ENCODE assay signal across 26 cellular contexts in genomic region chr5:131260895-131261294, GRCh38. TPM values are rescaled to one million over a fixed set of nuclear protein-coding genes. Genes with fewer than 3 reads are reported as not detected.
DNase-seq lines count a peak whose midpoint lies in the region; ATAC-seq and TF ChIP-seq lines count a peak whose summit lies in the region.
"Had no signal": no experiment of that assay in that cellular context is flagged by ENCODE, and none has a peak within 500 bp of the region (broad histone marks: within the 10 kb centered on the region; RNA-seq: fewer than 3 reads in every experiment).

No MANE protein-coding gene starts in this region.

- CTCF ChIA-PET in CD4-positive, alpha-beta memory T cell (lab: Charles Lee; ENCODE audit: partially characterized antibody), result interaction anchor here (0.8 to 2.0 kb wide), 4 partner anchors 96 to 123 kb away, joined by 3 to 6 read pairs (median 3); partner anchors contain the start of gene HINT1
- CTCF ChIA-PET in RWPE1 (lab: Yijun Ruan, JAX), result interaction anchor here (0.6 kb wide), 1 partner anchor 11 kb away, joined by 9 read pairs; no protein-coding TSS in a partner anchor

- no peak for TF ChIP-seq POLR2A in gastrocnemius medialis (IDR thresholded peaks at IDR 0.05)

- intact Hi-C loops in CD4-positive, alpha-beta memory T cell (cut with micrococcal nuclease), result loop anchor here (10.0 kb wide), 1 partner anchor 534 kb away; the partner anchor contains the start of gene FNIP1
- intact Hi-C loops in gastrocnemius medialis (cut with DNase I; ENCODE audit: low total_unique reads), result loop anchor here (10.0 kb wide), 1 partner anchor 154 kb away; no protein-coding TSS in a partner anchor
- intact Hi-C loops in natural killer cell (cut with micrococcal nuclease), result no loop called here

- no peak for DNase-seq in CD4-positive, alpha-beta memory T cell
- DNase-seq in RWPE1 (ENCODE audit: low spot score) (no peak), gastrocnemius medialis (no peak), natural killer cell (no peak), Kasumi-1 (lab: John Stamatoyannopoulos, UW) (no peak)
- DNase-seq in central memory CD8-positive, alpha-beta T cell (ENCODE audit: low spot score in 2 of 2), result no peak
- no peak for DNase-seq in stimulated activated CD4-positive, alpha-beta T cell treated with anti-CD3 and anti-CD28 coated beads, Interleukin-2, amount 100 ng/mL, for 24 hours
- DNase-seq: activated CD4-positive, alpha-beta T cell treated with anti-CD3 and anti-CD28 coated beads, Interleukin-2, amount 50 U/mL, for 48 hours; activated naive CD4-positive, alpha-beta T cell treated with anti-CD3 and anti-CD28 coated beads, Interleukin-2, amount 50 U/mL, for 16 hours; activated T-cell treated with anti-CD3 and anti-CD28 coated beads, Interleukin-2, amount 50 U/mL, for 72 hours; brain microvascular endothelial cell; DND-41; hippocampal formation; islet precursor cell; NCI-H146; NCI-H748 treated with DMSO at 0.1 percent for 48 hours; SHP77 treated with DMSO at 0.1 percent for 48 hours; sigmoid colon; stimulated activated CD4-positive, alpha-beta T cell treated with anti-CD3 and anti-CD28 coated beads, Interleukin-1b, Interleukin-23, amount 100 ng/mL, for 48 hours; stimulated activated naive CD4-positive, alpha-beta T cell treated with Interleukin-2 at 50 U/mL for 16 hours; upper lobe of right lung had no signal

- TF ChIP-seq CTCF in RWPE1 (conservative IDR thresholded peaks at IDR 0.05; ENCODE audit: low read depth) (no peak), gastrocnemius medialis (IDR thresholded peaks at IDR 0.05 in 4 of 5, conservative IDR thresholded peaks at IDR 0.05 in 1 of 5) (no peak), natural killer cell (IDR thresholded peaks at IDR 0.05) (no peak)

- peaks cover 72% of the 10 kb centered on the region for H3K4me1 ChIP-seq in CD4-positive, alpha-beta memory T cell (ENCODE audit: insufficient read depth, low read length)
- peaks cover 32 to 38% of the 10 kb centered on the region in 2 donors for H3K4me1 ChIP-seq in gastrocnemius medialis

- POLR2A ChIA-PET in CD4-positive, alpha-beta memory T cell (lab: Charles Lee; ENCODE audit: partially characterized antibody), result interaction anchor here (0.6 to 30.3 kb wide), 8 partner anchors 2 to 136 kb away, joined by 3 to 1078 read pairs (median 45); partner anchors contain the start of genes CDC42SE2 and HINT1
- POLR2A ChIA-PET in RWPE1 (lab: Yijun Ruan, JAX; ENCODE audit: low non-redundant PET), result no interaction called here

- no peak for ATAC-seq in central memory CD8-positive, alpha-beta T cell (replicated peaks; ENCODE audit: extremely low read depth, poor library complexity, severe bottlenecking)
- ATAC-seq in gastrocnemius medialis, result peak; percentile 57 to 60
- ATAC-seq in GM18907 (IDR thresholded peaks at IDR 0.05; ENCODE audit: unreplicated experiment), result no peak
- ATAC-seq in natural killer cell, result no peak
- ATAC-seq: activated T-cell treated with anti-CD3 and anti-CD28 coated beads, Interleukin-2, amount 50 U/mL, for 72 hours; upper lobe of right lung; WTC11 had no signal

- in situ Hi-C loops in gastrocnemius medialis (cut with MboI; ENCODE audit: low sequenced_read_pairs in 4 of 4), result loop anchor here in 1 of 4 donors (5.0 kb wide), 1 partner anchor 94 kb away; the partner anchor contains the start of gene HINT1

- H3K4me3 Mint-ChIP-seq in CD4-positive, alpha-beta memory T cell, result peak overlapping the region in 6 of 8 donors; percentile 37 to 63 (median 52)
- no peak overlapping the region for H3K4me3 Mint-ChIP-seq in central memory CD8-positive, alpha-beta T cell
- no peak overlapping the region for H3K4me3 Mint-ChIP-seq in natural killer cell
- H3K4me3 Mint-ChIP-seq: activated T-cell treated with anti-CD3 and anti-CD28 coated beads, Interleukin-2, amount 50 U/mL, for 72 hours; dendritic cell treated with granulocyte-macrophage colony-stimulating factor and Interleukin-4, amounts not matched to agents 40 ng/mL and 50 ng/mL, for 4 days; T-helper 1 cell treated with Interleukin-12 subunit alpha and Interleukin-12 subunit beta and Interleukin-4 antibody, amounts not matched to agents 30 μg/mL and 1 μg/mL, for 36 hours; WTC11 had no signal

- no peaks in the 10 kb centered on the region for H3K9me3 ChIP-seq in CD4-positive, alpha-beta memory T cell (ENCODE audit: control insufficient read depth in 1 of 2, low read length in 2 of 2)
- no peaks in the 10 kb centered on the region for H3K9me3 ChIP-seq in gastrocnemius medialis
- H3K9me3 ChIP-seq: sigmoid colon, upper lobe of right lung had no signal

- H3K36me3 ChIP-seq in CD4-positive, alpha-beta memory T cell (ENCODE audit: insufficient read depth, low read length), result peaks cover 3% of the 10 kb centered on the region
- no peaks in the 10 kb centered on the region for H3K36me3 ChIP-seq in gastrocnemius medialis
- H3K36me3 ChIP-seq: brain microvascular endothelial cell, sigmoid colon, upper lobe of right lung had no signal

- H3K9me3 Mint-ChIP-seq in CD4-positive, alpha-beta memory T cell, result no peaks in the 10 kb centered on the region
- no peaks in the 10 kb centered on the region for H3K9me3 Mint-ChIP-seq in central memory CD8-positive, alpha-beta T cell
- H3K9me3 Mint-ChIP-seq in natural killer cell, result no peaks in the 10 kb centered on the region
- H3K9me3 Mint-ChIP-seq: activated T-cell treated with anti-CD3 and anti-CD28 coated beads, Interleukin-2, amount 50 U/mL, for 72 hours; dendritic cell treated with granulocyte-macrophage colony-stimulating factor and Interleukin-4, amounts not matched to agents 40 ng/mL and 50 ng/mL, for 4 days; T-helper 1 cell treated with Interleukin-12 subunit alpha and Interleukin-12 subunit beta and Interleukin-4 antibody, amounts not matched to agents 30 μg/mL and 1 μg/mL, for 36 hours; WTC11 had no signal

- H3K27me3 Mint-ChIP-seq in CD4-positive, alpha-beta memory T cell, result no peaks in the 10 kb centered on the region
- no peaks in the 10 kb centered on the region for H3K27me3 Mint-ChIP-seq in central memory CD8-positive, alpha-beta T cell
- H3K27me3 Mint-ChIP-seq in natural killer cell (ENCODE audit: low read depth in 2 of 2), result no peaks in the 10 kb centered on the region
- H3K27me3 Mint-ChIP-seq: dendritic cell treated with granulocyte-macrophage colony-stimulating factor and Interleukin-4, amounts not matched to agents 40 ng/mL and 50 ng/mL, for 4 days had no signal

- H3K27me3 ChIP-seq in CD4-positive, alpha-beta memory T cell (ENCODE audit: insufficient read depth, low read length), result no peaks in the 10 kb centered on the region
- no peaks in the 10 kb centered on the region for H3K27me3 ChIP-seq in gastrocnemius medialis
- H3K27me3 ChIP-seq: brain microvascular endothelial cell, sigmoid colon, upper lobe of right lung had no signal

- peaks cover 43 to 73% (median 59%) of the 10 kb centered on the region in 4 donors for H3K4me1 Mint-ChIP-seq in CD4-positive, alpha-beta memory T cell
- H3K4me1 Mint-ChIP-seq in central memory CD8-positive, alpha-beta T cell, result peaks cover 52% of the 10 kb centered on the region
- H3K4me1 Mint-ChIP-seq in natural killer cell, result peaks cover 51 to 57% of the 10 kb centered on the region in 2 donors

- peak overlapping the region in 6 of 7 donors; percentile 53 to 92 (median 63) for H3K27ac Mint-ChIP-seq in CD4-positive, alpha-beta memory T cell
- H3K27ac Mint-ChIP-seq in central memory CD8-positive, alpha-beta T cell (ENCODE audit: low read depth), result peak overlapping the region; percentile 44
- H3K27ac Mint-ChIP-seq in natural killer cell, result peak overlapping the region in 1 of 2 donors; percentile 89
- H3K27ac Mint-ChIP-seq: activated T-cell treated with anti-CD3 and anti-CD28 coated beads, Interleukin-2, amount 50 U/mL, for 72 hours; dendritic cell treated with granulocyte-macrophage colony-stimulating factor and Interleukin-4, amounts not matched to agents 40 ng/mL and 50 ng/mL, for 4 days; T-helper 1 cell treated with Interleukin-12 subunit alpha and Interleukin-12 subunit beta and Interleukin-4 antibody, amounts not matched to agents 30 μg/mL and 1 μg/mL, for 36 hours; WTC11 had no signal

- no peak overlapping the region for H3K27ac ChIP-seq in CD4-positive, alpha-beta memory T cell (ENCODE audit: low read depth, low read length)
- H3K27ac ChIP-seq in RWPE1, result peak overlapping the region; percentile 40
- H3K27ac ChIP-seq in gastrocnemius medialis, result peak overlapping the region; percentile 24 to 96 (median 54)
- H3K27ac ChIP-seq: brain microvascular endothelial cell, sigmoid colon, upper lobe of right lung had no signal

- peaks cover 26 to 51% of the 10 kb centered on the region in 2 donors for H3K36me3 Mint-ChIP-seq in CD4-positive, alpha-beta memory T cell
- peaks cover 30% of the 10 kb centered on the region for H3K36me3 Mint-ChIP-seq in central memory CD8-positive, alpha-beta T cell (ENCODE audit: insufficient read depth)
- H3K36me3 Mint-ChIP-seq in natural killer cell, result no peaks in the 10 kb centered on the region
- H3K36me3 Mint-ChIP-seq: WTC11 had no signal

- H3K4me3 ChIP-seq in CD4-positive, alpha-beta memory T cell (ENCODE audit: low read length in 2 of 2), result no peak overlapping the region
- peak overlapping the region in 1 of 4 donors; percentile 22 for H3K4me3 ChIP-seq in gastrocnemius medialis
- H3K4me3 ChIP-seq: lung, sigmoid colon, upper lobe of right lung had no signal

RNA-seq across cellular contexts. Expression of gene CDC42SE2, which starts 3.0 kb away (rescaled TPM):
- 100 to 1,000 TPM; 298 to 316 TPM for total RNA-seq in CD4-positive, alpha-beta memory T cell
- 100 to 1,000 TPM; 414 to 773 TPM for polyA plus RNA-seq in CD4-positive, alpha-beta memory T cell
- total RNA-seq in gastrocnemius medialis, result 10 to 100 TPM; 23.9 to 29.6 (median 26.4) TPM
- total RNA-seq in natural killer cell, result 100 to 1,000 TPM; 140 to 183 (median 166) TPM

Comparison
In these comparisons a context has a peak if more than half of its experiments do, and no peak if none do; other contexts are left out.
1. H3K4me3 Mint-ChIP-seq: peak in CD4-positive, alpha-beta memory T cell (6 of 8); none in central memory CD8-positive, alpha-beta T cell (single experiment) and natural killer cell (single experiment).
2. ATAC-seq: peak in gastrocnemius medialis (2 of 2); none in central memory CD8-positive, alpha-beta T cell (single experiment), GM18907 (single experiment) and natural killer cell (0 of 3).
3. RNA of gene CDC42SE2, which starts 3.0 kb away (total RNA-seq): 298 to 316 TPM in CD4-positive, alpha-beta memory T cell and 140 to 183 TPM in natural killer cell; 23.9 to 29.6 TPM in gastrocnemius medialis; every median in the first group is over 4 times any median in the second.